Comparison of ENCODE assay signal across 20 cellular contexts in genomic region chr3:100297784-100298183, GRCh38. TPM values are rescaled to one million over a fixed set of nuclear protein-coding genes. Genes with fewer than 3 reads are reported as not detected.
A peak's percentile ranks its signal among the peaks of the same experiment; 100 is the strongest.
DNase-seq lines count a peak whose midpoint lies in the region; ATAC-seq, FAIRE-seq and TF ChIP-seq lines count a peak whose summit lies in the region.
"Had no signal": no experiment of that assay in that cellular context is flagged by ENCODE, and none has a peak within 500 bp of the region (broad histone marks: within the 10 kb centered on the region; RNA-seq: fewer than 3 reads in every experiment).

No MANE protein-coding gene starts in this region.

- H3K9me3 ChIP-seq in CD4-positive, CD25-positive, alpha-beta regulatory T cell (ENCODE audit: control insufficient read depth in 2 of 2, low read length in 2 of 2): no peaks in the 10 kb centered on the region
- H3K9me3 ChIP-seq: uterus had no signal

- FAIRE-seq in bronchial epithelial cell (lab: Jason Lieb, UNC): no peak
- FAIRE-seq: D721Med had no signal

- H3K4me1 ChIP-seq in CD4-positive, CD25-positive, alpha-beta regulatory T cell (ENCODE audit: control insufficient read depth, insufficient read depth, low read length, poor library complexity, severe bottlenecking): no peaks in the 10 kb centered on the region
- H3K4me1 ChIP-seq: uterus had no signal

- peaks cover 5% of the 10 kb centered on the region for H3K27me3 Mint-ChIP-seq in CD4-positive, CD25-positive, alpha-beta regulatory T cell
- H3K27me3 Mint-ChIP-seq in T-helper 2 cell treated with Interferon-gamma antibody and Interleukin-4, amounts not matched to agents 5 μg/mL and 100 μg/mL, for 36 hours (ENCODE audit: low read depth): no peaks in the 10 kb centered on the region
- H3K27me3 Mint-ChIP-seq: activated CD4-positive, alpha-beta memory T cell treated with anti-CD3 and anti-CD28 coated beads for 36 hours had no signal

- peaks cover 43% of the 10 kb centered on the region for H3K36me3 Mint-ChIP-seq in CD4-positive, CD25-positive, alpha-beta regulatory T cell
- H3K36me3 Mint-ChIP-seq in T-helper 2 cell treated with Interferon-gamma antibody and Interleukin-4, amounts not matched to agents 5 μg/mL and 100 μg/mL, for 36 hours (ENCODE audit: low read depth): peaks cover 26% of the 10 kb centered on the region
- H3K36me3 Mint-ChIP-seq: activated naive CD4-positive, alpha-beta T cell treated with anti-CD3 and anti-CD28 coated beads, Interleukin-2, amount 50 U/mL, for 72 hours had no signal

- no peak for DNase-seq in CD4-positive, CD25-positive, alpha-beta regulatory T cell
- DNase-seq in HT1080 (ENCODE audit: low read depth): peak; percentile 56
- DNase-seq in bronchial epithelial cell (ENCODE audit: low read depth): peak; percentile 72
- peak; percentile 79 for DNase-seq in kidney tubule cell (ENCODE audit: low spot score)
- no peak for DNase-seq in T-helper 2 cell treated with Interferon-gamma antibody and Interleukin-4, amounts not matched to agents 5 μg/mL and 100 μg/mL, for 36 hours (ENCODE audit: low spot score)
- DNase-seq: activated CD4-positive, alpha-beta memory T cell treated with anti-CD3 and anti-CD28 coated beads for 36 hours; activated T-cell treated with anti-CD3 and anti-CD28 coated beads, Interleukin-2, amount 50 U/mL, for 1 hour; NCI-H1436 treated with DMSO at 0.1 percent for 48 hours; NCI-H2227 treated with DMSO at 0.1 percent for 48 hours; stimulated activated CD4-positive, alpha-beta T cell treated with anti-CD3 and anti-CD28 coated beads, Interleukin-2, amount 100 ng/mL, for 48 hours; uterus had no signal

- TF ChIP-seq CTCF in bronchial epithelial cell (IDR thresholded peaks at IDR 0.05; ENCODE audit: insufficient read depth, low read length, severe bottlenecking): no peak

- peaks cover 65% of the 10 kb centered on the region for H3K36me3 ChIP-seq in CD4-positive, CD25-positive, alpha-beta regulatory T cell (ENCODE audit: control insufficient read depth, insufficient read depth, low read length)
- peaks cover 6% of the 10 kb centered on the region for H3K36me3 ChIP-seq in bronchial epithelial cell (ENCODE audit: control insufficient read depth, insufficient read depth, low read length)
- H3K36me3 ChIP-seq: uterus had no signal

- H3K4me1 Mint-ChIP-seq in CD4-positive, CD25-positive, alpha-beta regulatory T cell: peaks cover 0 to 2% (median 0%) of the 10 kb centered on the region in 4 donors
- H3K4me1 Mint-ChIP-seq in T-helper 2 cell treated with Interferon-gamma antibody and Interleukin-4, amounts not matched to agents 5 μg/mL and 100 μg/mL, for 36 hours (ENCODE audit: low read depth): no peaks in the 10 kb centered on the region
- H3K4me1 Mint-ChIP-seq: GM23338 had no signal

- H3K27me3 ChIP-seq in CD4-positive, CD25-positive, alpha-beta regulatory T cell (ENCODE audit: control insufficient read depth, insufficient read depth, low read length): no peaks in the 10 kb centered on the region
- H3K27me3 ChIP-seq in bronchial epithelial cell (ENCODE audit: control insufficient read depth, insufficient read depth, low read length): no peaks in the 10 kb centered on the region
- H3K27me3 ChIP-seq: cardiac muscle cell, uterus had no signal

- no peak overlapping the region for H3K4me3 ChIP-seq in CD4-positive, CD25-positive, alpha-beta regulatory T cell (ENCODE audit: low read depth, low read length)
- no peak overlapping the region for H3K4me3 ChIP-seq in bronchial epithelial cell (ENCODE audit: low read depth, low read length)
- H3K4me3 ChIP-seq: cardiac muscle cell, GM23338, uterus had no signal

- no peak for ATAC-seq in CD4-positive, CD25-positive, alpha-beta regulatory T cell (ENCODE audit: low read depth in 2 of 2)
- no peak for ATAC-seq in GM18873 (IDR thresholded peaks at IDR 0.05; ENCODE audit: low FRiP score, unreplicated experiment)
- no peak for ATAC-seq in HG03354 (IDR thresholded peaks at IDR 0.05; ENCODE audit: poor library complexity, severe bottlenecking, unreplicated experiment)
- ATAC-seq in esophagus mucosa: no peak
- ATAC-seq: activated naive CD4-positive, alpha-beta T cell treated with anti-CD3 and anti-CD28 coated beads, Interleukin-2, amount 50 U/mL, for 72 hours; GM23338; Panc1; sciatic nerve had no signal

- H3K27ac ChIP-seq in CD4-positive, CD25-positive, alpha-beta regulatory T cell (ENCODE audit: insufficient read depth, low read length, poor library complexity, severe bottlenecking): no peak overlapping the region
- H3K27ac ChIP-seq: cardiac muscle cell, uterus had no signal

- H3K4me3 Mint-ChIP-seq in CD4-positive, CD25-positive, alpha-beta regulatory T cell: no peak overlapping the region
- H3K4me3 Mint-ChIP-seq in T-helper 2 cell treated with Interferon-gamma antibody and Interleukin-4, amounts not matched to agents 5 μg/mL and 100 μg/mL, for 36 hours: no peak overlapping the region
- H3K4me3 Mint-ChIP-seq: activated CD4-positive, alpha-beta memory T cell treated with anti-CD3 and anti-CD28 coated beads for 36 hours; GM23338 had no signal

- H3K9me3 Mint-ChIP-seq in CD4-positive, CD25-positive, alpha-beta regulatory T cell: no peaks in the 10 kb centered on the region
- H3K9me3 Mint-ChIP-seq in T-helper 2 cell treated with Interferon-gamma antibody and Interleukin-4, amounts not matched to agents 5 μg/mL and 100 μg/mL, for 36 hours: no peaks in the 10 kb centered on the region
- H3K9me3 Mint-ChIP-seq: activated CD4-positive, alpha-beta memory T cell treated with anti-CD3 and anti-CD28 coated beads for 36 hours; activated naive CD4-positive, alpha-beta T cell treated with anti-CD3 and anti-CD28 coated beads, Interleukin-2, amount 50 U/mL, for 72 hours; GM23338 had no signal

- peak overlapping the region in 2 of 3 donors; percentile 23 to 42 for H3K27ac Mint-ChIP-seq in CD4-positive, CD25-positive, alpha-beta regulatory T cell
- H3K27ac Mint-ChIP-seq in T-helper 2 cell treated with Interferon-gamma antibody and Interleukin-4, amounts not matched to agents 5 μg/mL and 100 μg/mL, for 36 hours: no peak overlapping the region
- H3K27ac Mint-ChIP-seq: activated CD4-positive, alpha-beta memory T cell treated with anti-CD3 and anti-CD28 coated beads for 36 hours; activated naive CD4-positive, alpha-beta T cell treated with anti-CD3 and anti-CD28 coated beads, Interleukin-2, amount 50 U/mL, for 72 hours; GM23338 had no signal

RNA-seq across cellular contexts. Expression of gene NIT2, which starts 36.8 kb away (rescaled TPM):
- total RNA-seq in CD4-positive, CD25-positive, alpha-beta regulatory T cell: 26.1 TPM
- polyA plus RNA-seq in CD4-positive, CD25-positive, alpha-beta regulatory T cell: 10 to 100 TPM; 35.7 to 49.4 (median 44.9) TPM
- 43.3 and 46.8 TPM in 2 replicates for total RNA-seq in HT1080 (2014; rRNA removed; shearing (Covaris generic))
- 34.2 and 34.3 TPM in 2 replicates for polyA plus RNA-seq in HT1080 (2015; cell fraction: cytosol; rRNA removed)
- polyA plus RNA-seq in HT1080 (2015; cell fraction: nucleus; rRNA removed): 89.5 and 95.6 TPM in 2 replicates
- total RNA-seq in bronchial epithelial cell: 15.3 and 21.9 TPM in 2 replicates
- 48.7 TPM for total RNA-seq in esophagus mucosa

RNA-seq across cellular contexts. Expression of gene TBC1D23, which starts 37.0 kb away (rescaled TPM):
- 40.2 TPM for total RNA-seq in CD4-positive, CD25-positive, alpha-beta regulatory T cell
- polyA plus RNA-seq in CD4-positive, CD25-positive, alpha-beta regulatory T cell: 10 to 100 TPM; 17.8 to 28.3 (median 20.0) TPM
- 21.9 and 25.7 TPM in 2 replicates for total RNA-seq in HT1080 (2014; rRNA removed; shearing (Covaris generic))
- polyA plus RNA-seq in HT1080 (2015; cell fraction: cytosol; rRNA removed): 22.0 and 32.9 TPM in 2 replicates
- polyA plus RNA-seq in HT1080 (2015; cell fraction: nucleus; rRNA removed): 37.7 and 46.3 TPM in 2 replicates
- total RNA-seq in bronchial epithelial cell: 36.6 and 46.3 TPM in 2 replicates
- 25.1 TPM for total RNA-seq in esophagus mucosa

Comparison
In these comparisons a context has a peak if more than half of its experiments do, and no peak if none do; other contexts are left out.
1. DNase-seq: peak in HT1080 (single experiment), bronchial epithelial cell (single experiment) and kidney tubule cell (single experiment); none in CD4-positive, CD25-positive, alpha-beta regulatory T cell (0 of 3) and T-helper 2 cell treated with Interferon-gamma antibody and Interleukin-4, amounts not matched to agents 5 μg/mL and 100 μg/mL, for 36 hours (single experiment).